9 cellular contexts compared by ENCODE assay signal in genomic region chr19:49442354-49442753, GRCh38. TPM values are rescaled to one million over a fixed set of nuclear protein-coding genes. Genes with fewer than 3 reads are reported as not detected.
A peak's percentile ranks its signal among the peaks of the same experiment; 100 is the strongest.
DNase-seq lines count a peak whose midpoint lies in the region; ATAC-seq and TF ChIP-seq lines count a peak whose summit lies in the region.
"Had no signal": no experiment of that assay in that cellular context is flagged by ENCODE, and none has a peak within 500 bp of the region (broad histone marks: within the 10 kb centered on the region; RNA-seq: fewer than 3 reads in every experiment).

No MANE protein-coding gene starts in this region.

- H3K4me2 ChIP-seq in SU-DHL-6 (ENCODE audit: low read depth, low read length, poor library complexity, severe bottlenecking) = peak overlapping the region; percentile 81

- no peak overlapping the region for H3K9ac ChIP-seq in SU-DHL-6 (ENCODE audit: low read length)
- no peak overlapping the region for H3K9ac ChIP-seq in subcutaneous abdominal adipose tissue (ENCODE audit: low read length in 5 of 5)

- ATAC-seq in GM21825 (IDR thresholded peaks at IDR 0.05; ENCODE audit: unreplicated experiment) = no peak

- 0 out of 2 replicates have a peak, but pooled peaks cover 5% of the 10 kb centered on the region for H3F3A ChIP-seq in SU-DHL-6 (ENCODE audit: insufficient read depth)

- H3K4me3 ChIP-seq in SU-DHL-6 (ENCODE audit: insufficient read depth, low read length, poor library complexity, severe bottlenecking) (no peak overlapping the region), cardiac muscle cell (peak overlapping the region; percentile 44), subcutaneous abdominal adipose tissue (ENCODE audit: low read depth in 1 of 5, low read length in 5 of 5) (peak overlapping the region; percentile 41 to 82 (median 57))

- no peak overlapping the region for H2AFZ ChIP-seq in SU-DHL-6 (ENCODE audit: low read depth, low read length, severe bottlenecking)

- no peaks in the 10 kb centered on the region for H3K9me2 ChIP-seq in SU-DHL-6 (replicated peaks; ENCODE audit: insufficient read depth, low read length)

- H3K27ac ChIP-seq in SU-DHL-6 (ENCODE audit: low read depth, low read length) (no peak overlapping the region), cardiac muscle cell (peak overlapping the region; percentile 40), subcutaneous abdominal adipose tissue (ENCODE audit: low read depth, low read length) (no peak overlapping the region)

- no peaks in the 10 kb centered on the region for H4K20me1 ChIP-seq in SU-DHL-6 (ENCODE audit: low read depth, low read length)

- H3K27me3 ChIP-seq in SU-DHL-6 (ENCODE audit: low read length) (no peaks in the 10 kb centered on the region), cardiac muscle cell (peaks cover 52% of the 10 kb centered on the region), subcutaneous abdominal adipose tissue (ENCODE audit: control insufficient read depth in 5 of 5, insufficient read depth in 4 of 5, low read length in 5 of 5) (peaks cover 25 to 40% (median 32%) of the 10 kb centered on the region in 5 donors)

- peak; percentile 55 for DNase-seq in activated CD4-positive, alpha-beta T cell treated with anti-CD3 and anti-CD28 coated beads for 48 hours
- no peak for DNase-seq in activated CD4-positive, alpha-beta T cell treated with anti-CD3 and anti-CD28 coated beads, Interleukin-2, amount 50 U/mL, for 1 hour
- DNase-seq in cardiac muscle cell (ENCODE audit: low read depth in 1 of 2, low spot score in 1 of 2) = no peak
- no peak for DNase-seq in ureter (ENCODE audit: low spot score)
- no peak for DNase-seq in NCI-H1092 treated with DMSO at 0.1 percent for 48 hours (lab: John Stamatoyannopoulos, UW)

- H3K9me3 ChIP-seq in SU-DHL-6 (ENCODE audit: insufficient read depth, low read length) = no peaks in the 10 kb centered on the region
- no peaks in the 10 kb centered on the region for H3K9me3 ChIP-seq in cardiac muscle cell (ENCODE audit: low read depth)
- no peaks in the 10 kb centered on the region for H3K9me3 ChIP-seq in subcutaneous abdominal adipose tissue (ENCODE audit: control insufficient read depth in 5 of 5, low read length in 5 of 5)

- no peaks in the 10 kb centered on the region for H3K4me1 ChIP-seq in cardiac muscle cell (ENCODE audit: low read depth)
- peaks cover 3 to 33% (median 19%) of the 10 kb centered on the region in 5 donors for H3K4me1 ChIP-seq in subcutaneous abdominal adipose tissue (ENCODE audit: control insufficient read depth in 5 of 5, insufficient read depth in 5 of 5, low read length in 5 of 5)

- H3K36me3 ChIP-seq in SU-DHL-6 (ENCODE audit: low read length) = no peaks in the 10 kb centered on the region
- H3K36me3 ChIP-seq in cardiac muscle cell = no peaks in the 10 kb centered on the region
- peaks cover 0 to 9% (median 3%) of the 10 kb centered on the region in 5 donors for H3K36me3 ChIP-seq in subcutaneous abdominal adipose tissue (ENCODE audit: control insufficient read depth in 5 of 5, insufficient read depth in 5 of 5, low read length in 5 of 5)

- TF ChIP-seq CTCF in SU-DHL-6 (IDR thresholded peaks at IDR 0.05; ENCODE audit: insufficient read depth, low read length, poor library complexity, severe bottlenecking) = no peak
- TF ChIP-seq CTCF in cardiac muscle cell (IDR thresholded peaks at IDR 0.05; ENCODE audit: low read depth, low read length) = no peak

- H3K79me2 ChIP-seq in SU-DHL-6 (ENCODE audit: insufficient read depth, low read length) = no peaks in the 10 kb centered on the region

RNA-seq across cellular contexts. Expression of gene SLC17A7, which starts 1.0 kb away (rescaled TPM):
- total RNA-seq in cardiac muscle cell (1.6 and 2.2 TPM in 2 replicates), ureter (0.55 TPM)
- 0.77 and 1.2 TPM in 2 replicates for polyA plus RNA-seq in cardiac muscle cell

RNA-seq across cellular contexts. Expression of gene PIH1D1, which starts 9.3 kb away (rescaled TPM):
- total RNA-seq in cardiac muscle cell = 145 and 200 TPM in 2 replicates
- polyA plus RNA-seq in cardiac muscle cell = 139 and 156 TPM in 2 replicates
- 47.4 TPM for total RNA-seq in ureter

RNA-seq across cellular contexts. Expression of gene ALDH16A1, which starts 10.7 kb away (rescaled TPM):
- total RNA-seq in cardiac muscle cell (46.4 and 54.3 TPM in 2 replicates), ureter (24.0 TPM)
- 24.1 and 37.3 TPM in 2 replicates for polyA plus RNA-seq in cardiac muscle cell

RNA-seq across cellular contexts. Expression of gene GFY, which starts 17.2 kb away (rescaled TPM):
- 1.8 and 2.0 TPM in 2 replicates for total RNA-seq in cardiac muscle cell
- polyA plus RNA-seq in cardiac muscle cell = 5.0 and 8.4 TPM in 2 replicates
- total RNA-seq in ureter = not detected
- total RNA-seq: renal cortical epithelial cell had no signal

RNA-seq across cellular contexts. Expression of gene PTH2, which starts 19.1 kb away (rescaled TPM):
- total RNA-seq in cardiac muscle cell (2.8 and 6.2 TPM in 2 replicates), ureter (not detected)
- 10.0 and 15.8 TPM in 2 replicates for polyA plus RNA-seq in cardiac muscle cell
- total RNA-seq: renal cortical epithelial cell had no signal
